Comparison of ENCODE assay signal across 8 cellular contexts in genomic region chr1:150926094-150926741, GRCh38. TPM values are rescaled to one million over a fixed set of nuclear protein-coding genes. Genes with fewer than 3 reads are reported as not detected.
DNase-seq lines count a peak whose midpoint lies in the region; ATAC-seq and TF ChIP-seq lines count a peak whose summit lies in the region.

Gene SETDB1, plus strand, starts transcription at chr1:150926363. Its CDS starts 1,352 bp downstream, at chr1:150927715.

- no peaks in the 10 kb centered on the region for H3K27me3 Mint-ChIP-seq in activated CD4-positive, alpha-beta T cell treated with anti-CD3 and anti-CD28 coated beads, Interleukin-2, amount 10 ng/mL, durations not matched to agents 24 days and 14 days

- peak; percentile 73 for DNase-seq in BJ (ENCODE audit: low read depth)
- DNase-seq in NCI-H526 treated with DMSO at 0.1 percent for 48 hours (lab: John Stamatoyannopoulos, UW): peak; percentile 100
- DNase-seq in activated CD4-positive, alpha-beta T cell treated with anti-CD3 and anti-CD28 coated beads, Interleukin-2, amount 10 ng/mL, durations not matched to agents 24 days and 14 days: peak; percentile 97
- DNase-seq in coronary artery (ENCODE audit: low spot score): peak; percentile 96
- DNase-seq in stimulated activated CD4-positive, alpha-beta T cell treated with anti-CD3 and anti-CD28 coated beads, Interleukin-1b, Interleukin-23, amount 100 ng/mL, for 4 hours (ENCODE audit: low read depth in 2 of 2): peak; percentile 82 to 85

- H3K36me3 Mint-ChIP-seq in activated CD4-positive, alpha-beta T cell treated with anti-CD3 and anti-CD28 coated beads, Interleukin-2, amount 10 ng/mL, durations not matched to agents 24 days and 14 days (ENCODE audit: low read depth): peaks cover 42% of the 10 kb centered on the region

- peak; percentile 95 for ATAC-seq in GM19324 (IDR thresholded peaks at IDR 0.05; ENCODE audit: low FRiP score, unreplicated experiment)
- peak; percentile 73 for ATAC-seq in HG03469 (IDR thresholded peaks at IDR 0.05; ENCODE audit: unreplicated experiment)

- POLR2A ChIA-PET in BJ (lab: Charles Lee): interaction anchor here (0.6 kb wide), 2 partner anchors 50 to 213 kb away, joined by 6 to 15 read pairs; partner anchors contain the start of gene ARNT

- H3K36me3 ChIP-seq in BJ (ENCODE audit: control insufficient read depth, insufficient read depth, low read length): peaks cover 5% of the 10 kb centered on the region

- H3K4me3 ChIP-seq in BJ (ENCODE audit: low read depth, low read length) (peak within 1 kb of the TSS; percentile 58), coronary artery (peak within 1 kb of the TSS; percentile 91)

- H3K4me1 Mint-ChIP-seq in activated CD4-positive, alpha-beta T cell treated with anti-CD3 and anti-CD28 coated beads, Interleukin-2, amount 10 ng/mL, durations not matched to agents 24 days and 14 days: peaks cover 28% of the 10 kb centered on the region

- H3K27me3 ChIP-seq in BJ (ENCODE audit: control insufficient read depth, insufficient read depth, low read length) (no peaks in the 10 kb centered on the region), layer of hippocampus (ENCODE audit: control insufficient read depth, insufficient read depth, low read length) (no peaks in the 10 kb centered on the region)

- H3K4me3 Mint-ChIP-seq in activated CD4-positive, alpha-beta T cell treated with anti-CD3 and anti-CD28 coated beads, Interleukin-2, amount 10 ng/mL, durations not matched to agents 24 days and 14 days: peak within 1 kb of the TSS; percentile 93

- peak within 1 kb of the TSS; percentile 79 to 87 for H3K27ac ChIP-seq in coronary artery
- peak within 1 kb of the TSS; percentile 88 for H3K27ac ChIP-seq in layer of hippocampus (ENCODE audit: low read depth, low read length)

- peak within 1 kb of the TSS; percentile 97 for H3K27ac Mint-ChIP-seq in activated CD4-positive, alpha-beta T cell treated with anti-CD3 and anti-CD28 coated beads, Interleukin-2, amount 10 ng/mL, durations not matched to agents 24 days and 14 days

- no peaks in the 10 kb centered on the region for H3K9me3 Mint-ChIP-seq in activated CD4-positive, alpha-beta T cell treated with anti-CD3 and anti-CD28 coated beads, Interleukin-2, amount 10 ng/mL, durations not matched to agents 24 days and 14 days

- intact Hi-C loops in activated CD4-positive, alpha-beta T cell treated with anti-CD3 and anti-CD28 coated beads, Interleukin-2, amount 10 ng/mL, durations not matched to agents 24 days and 14 days (cut with micrococcal nuclease): loop anchor here (1.0 to 2.0 kb wide), 3 partner anchors 50 to 364 kb away; partner anchors contain the start of genes ARNT and ENSA

- TF ChIP-seq CTCF in BJ (IDR thresholded peaks at IDR 0.05; ENCODE audit: insufficient read depth, low read depth, low read length): 0 out of 2 replicates have a peak, but pooled peaks have one; percentile 12
- no peak for TF ChIP-seq CTCF in coronary artery (IDR thresholded peaks at IDR 0.05)

- CTCF ChIA-PET in BJ (lab: Yijun Ruan, JAX): interaction anchor here (0.8 to 1.4 kb wide), 3 partner anchors 19 to 54 kb away, joined by 3 to 4 read pairs (median 3); no protein-coding TSS in a partner anchor

RNA-seq across cellular contexts. Expression of gene SETDB1, which starts in this region (rescaled TPM):
- 26.2 and 30.7 TPM in 2 replicates for polyA plus RNA-seq in BJ (2011; rRNA removed)
- 31.3 and 36.3 TPM in 2 replicates for polyA minus RNA-seq in BJ (2011; rRNA and poly(A)+ RNA removed)
- total RNA-seq in activated CD4-positive, alpha-beta T cell treated with anti-CD3 and anti-CD28 coated beads, Interleukin-2, amount 10 ng/mL, durations not matched to agents 24 days and 14 days: 56.2 and 62.3 TPM in 2 replicates

Comparison
In these comparisons a context has a peak if more than half of its experiments do, and no peak if none do; other contexts are left out.
1. Peak in every context shown above with its lines: DNase-seq, ATAC-seq, H3K4me3 ChIP-seq and H3K27ac ChIP-seq.